ENCODE assay signal across 26 cellular contexts in the genomic region with DNA sequence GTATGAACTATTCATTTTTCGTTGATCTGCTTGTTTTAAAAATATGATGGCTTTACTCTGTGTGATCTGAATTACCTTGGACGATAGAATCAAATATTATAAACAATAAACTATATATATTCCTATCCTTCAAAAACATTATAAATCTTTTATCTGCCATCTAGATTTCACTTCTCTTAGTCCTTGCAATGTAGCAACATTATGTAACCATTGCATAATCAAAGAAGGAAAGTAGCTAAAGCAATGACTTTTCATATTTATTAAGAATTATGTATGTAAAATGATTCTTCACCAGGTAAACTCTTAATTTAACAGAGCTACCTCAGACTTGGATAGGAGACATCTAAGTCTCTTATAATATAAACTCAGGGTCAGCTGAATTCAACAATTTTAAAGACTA.
"Had no signal": no experiment of that assay in that cellular context is flagged by ENCODE, and none has a peak within 500 bp of the region (broad histone marks: within the 10 kb centered on the region; RNA-seq: fewer than 3 reads in every experiment).

No MANE protein-coding gene starts in this region.

- ATAC-seq: activated CD4-positive, alpha-beta T cell treated with anti-CD3 and anti-CD28 coated beads for 36 hours; activated T-helper 17 cell treated with anti-CD3 and anti-CD28 coated beads, Interleukin-2, amount 50 U/mL, for 72 hours; Panc1; Right ventricle myocardium inferior had no signal

- FAIRE-seq: colon had no signal

- DNase-seq: activated CD4-positive, alpha-beta memory T cell treated with anti-CD3 and anti-CD28 coated beads, Interleukin-2, amount 10 ng/mL, durations not matched to agents 7 days and 5 days; activated CD4-positive, alpha-beta T cell treated with anti-CD3 and anti-CD28 coated beads for 36 hours; activated CD4-positive, alpha-beta T cell treated with anti-CD3 and anti-CD28 coated beads, Interleukin-2, amount 50 U/mL, for 1 hour; activated gamma-delta T cell; activated naive CD4-positive, alpha-beta T cell treated with anti-CD3 and anti-CD28 coated beads for 36 hours; activated T-cell treated with anti-CD3 and anti-CD28 coated beads for 4 hours; activated T-cell treated with anti-CD3 and anti-CD28 coated beads, Interleukin-2, amount 50 U/mL, for 48 hours; anterior cingulate cortex; cerebellar nuclear complex; MG63; NCI-H1092 treated with DMSO at 0.1 percent for 48 hours; NCI-H1417 treated with DMSO at 0.1 percent for 48 hours; NCI-H1694; NCI-H2029 treated with DMSO at 0.1 percent for 48 hours; NCI-H345; NCI-H510A; NCI-H69; NK-92 treated with Interleukin-12 subunit alpha and Interleukin-12 subunit beta, amount 100 ng/mL, for 24 hours; RPMI8226; T-helper 1 cell; WERI-Rb-1 had no signal

- H3K27me3 ChIP-seq: MG63, SJSA1 had no signal

- H3K9me3 ChIP-seq: MG63, SJSA1 had no signal

- H3K4me1 ChIP-seq: SJSA1 had no signal

- H3K4me3 ChIP-seq: MG63, SJSA1 had no signal

- H3K36me3 ChIP-seq: MG63, SJSA1, WERI-Rb-1 had no signal
